ENCODE assay signal across 22 cellular contexts in the genomic region with DNA sequence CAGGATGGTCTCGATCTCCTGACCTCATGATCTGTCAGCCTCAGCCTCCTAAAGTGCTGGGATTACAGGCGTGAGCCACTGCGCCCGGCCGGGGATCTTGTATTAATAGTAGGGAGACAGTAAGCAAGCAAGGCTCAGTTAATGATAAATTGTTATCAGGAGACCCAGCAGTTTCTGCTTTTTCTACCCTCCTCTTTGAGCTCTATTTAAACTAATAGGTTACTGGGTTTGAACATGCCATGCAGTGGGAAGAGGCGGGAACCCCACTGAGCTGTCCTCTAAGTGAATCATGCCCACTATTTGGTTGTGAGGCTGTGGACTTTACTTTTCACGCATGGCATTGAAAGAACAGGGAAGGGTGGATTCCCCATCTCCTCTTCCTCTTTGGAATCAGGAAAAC.
"Had no signal": no experiment of that assay in that cellular context is flagged by ENCODE, and none has a peak within 500 bp of the region (broad histone marks: within the 10 kb centered on the region; RNA-seq: fewer than 3 reads in every experiment).

No MANE protein-coding gene starts in this region.

- H3K4me1 Mint-ChIP-seq: immature natural killer cell; memory B cell; stimulated activated memory B cell treated with anti-CD40 and anti-IgM and Interleukin-4, amounts not matched to agents 10 μg/mL and 1 μg/mL and 100 μg/mL, for 72 hours; stimulated activated naive CD8-positive, alpha-beta T cell treated with anti-CD3 and anti-CD28 coated beads, Interleukin-15, amount 100 ng/mL, for 72 hours had no signal

- DNase-seq: hypothalamus; immature natural killer cell; kidney; left colon; left lung; naive thymus-derived CD8-positive, alpha-beta T cell; occipital lobe; ovary; right cardiac atrium; stimulated activated CD4-positive, alpha-beta T cell treated with anti-CD3 and anti-CD28 coated beads, Interleukin-1b, Interleukin-23, amount 100 ng/mL, for 48 hours; stimulated activated CD4-positive, alpha-beta T cell treated with anti-CD3 and anti-CD28 coated beads, Interleukin-2, amount 100 ng/mL, for 48 hours; stimulated activated CD4-positive, alpha-beta T cell treated with anti-CD3 and anti-CD28 coated beads, Interleukin-4, amount 100 ng/mL, for 4 hours; stimulated activated CD8-positive, alpha-beta memory T cell treated with anti-CD3 and anti-CD28 coated beads, Interleukin-4, amount 100 ng/mL, for 48 hours; stimulated activated naive CD4-positive, alpha-beta T cell treated with Interleukin-2 at 50 U/mL for 16 hours; stimulated activated naive CD8-positive, alpha-beta T cell treated with anti-CD3 and anti-CD28 coated beads, Interleukin-15, amount 100 ng/mL, for 72 hours; substantia nigra; uterus had no signal

- H3K4me3 Mint-ChIP-seq: immature natural killer cell; memory B cell; naive thymus-derived CD8-positive, alpha-beta T cell; nephron; neural progenitor cell; stimulated activated memory B cell treated with anti-CD40 and anti-IgM and Interleukin-4, amounts not matched to agents 10 μg/mL and 1 μg/mL and 100 μg/mL, for 72 hours; stimulated activated naive CD8-positive, alpha-beta T cell treated with anti-CD3 and anti-CD28 coated beads, Interleukin-15, amount 100 ng/mL, for 72 hours; type B pancreatic cell had no signal

- ATAC-seq: left colon; left lung; naive thymus-derived CD8-positive, alpha-beta T cell; right cardiac atrium; stimulated activated memory B cell treated with anti-CD40 and anti-IgM and Interleukin-4, amounts not matched to agents 10 μg/mL and 1 μg/mL and 100 μg/mL, for 72 hours; stimulated activated naive CD8-positive, alpha-beta T cell treated with anti-CD3 and anti-CD28 coated beads, Interleukin-15, amount 100 ng/mL, for 72 hours had no signal

- H3K27ac Mint-ChIP-seq: immature natural killer cell; memory B cell; naive thymus-derived CD8-positive, alpha-beta T cell; neural progenitor cell; stimulated activated memory B cell treated with anti-CD40 and anti-IgM and Interleukin-4, amounts not matched to agents 10 μg/mL and 1 μg/mL and 100 μg/mL, for 72 hours; stimulated activated naive CD8-positive, alpha-beta T cell treated with anti-CD3 and anti-CD28 coated beads, Interleukin-15, amount 100 ng/mL, for 72 hours; type B pancreatic cell had no signal

- H3K27me3 Mint-ChIP-seq: memory B cell; naive thymus-derived CD8-positive, alpha-beta T cell; stimulated activated memory B cell treated with anti-CD40 and anti-IgM and Interleukin-4, amounts not matched to agents 10 μg/mL and 1 μg/mL and 100 μg/mL, for 72 hours; stimulated activated naive CD8-positive, alpha-beta T cell treated with anti-CD3 and anti-CD28 coated beads, Interleukin-15, amount 100 ng/mL, for 72 hours had no signal

- H3K36me3 Mint-ChIP-seq: memory B cell; stimulated activated memory B cell treated with anti-CD40 and anti-IgM and Interleukin-4, amounts not matched to agents 10 μg/mL and 1 μg/mL and 100 μg/mL, for 72 hours had no signal

- H3K9me3 Mint-ChIP-seq: immature natural killer cell; memory B cell; nephron; neural progenitor cell; stimulated activated memory B cell treated with anti-CD40 and anti-IgM and Interleukin-4, amounts not matched to agents 10 μg/mL and 1 μg/mL and 100 μg/mL, for 72 hours; type B pancreatic cell had no signal
